Comparison of ENCODE assay signal across 8 cellular contexts in genomic region chr7:123865517-123866117, GRCh38. TPM values are rescaled to one million over a fixed set of nuclear protein-coding genes. Genes with fewer than 3 reads are reported as not detected.
DNase-seq lines count a peak whose midpoint lies in the region; ATAC-seq lines count a peak whose summit lies in the region.

No MANE protein-coding gene starts in this region.

- peak; percentile 92 for ATAC-seq in GM21786 (IDR thresholded peaks at IDR 0.05; ENCODE audit: unreplicated experiment)

- peak; percentile 6 for DNase-seq in activated CD4-positive, CD25-positive, alpha-beta regulatory T cell treated with anti-CD3 and anti-CD28 coated beads, Interleukin-2, amount 50 U/mL, for 16 hours (ENCODE audit: low read depth, low spot score)
- DNase-seq in activated CD4-positive, CD25-positive, alpha-beta regulatory T cell treated with anti-CD3 and anti-CD28 coated beads, Interleukin-2, amount 50 U/mL, for 72 hours: no peak
- peak; percentile 57 for DNase-seq in Jurkat, Clone E6-1 (ENCODE audit: low read depth, low spot score)
- DNase-seq in SHP77 (lab: John Stamatoyannopoulos, UW): peak; percentile 27 to 61
- DNase-seq in brain pericyte (ENCODE audit: low read depth, low spot score): peak; percentile 31
- DNase-seq in inferior parietal cortex (ENCODE audit: extremely low spot score): peak; percentile 81
- DNase-seq in stimulated activated CD4-positive, alpha-beta T cell treated with anti-CD3 and anti-CD28 coated beads, Interleukin-2, amount 100 ng/mL, for 4 hours (ENCODE audit: low read depth): peak; percentile 20

- no peak overlapping the region for H3K4me3 ChIP-seq in Jurkat, Clone E6-1 (ENCODE audit: low read length)

RNA-seq across cellular contexts. Expression of gene HYAL4, which starts 20.6 kb away (rescaled TPM):
- not detected for polyA plus RNA-seq in Jurkat, Clone E6-1 (2012; ENCODE audit: insufficient read depth, insufficient read length)

RNA-seq across cellular contexts. Expression of gene SPAM1, which starts 59.4 kb away (rescaled TPM):
- not detected for polyA plus RNA-seq in Jurkat, Clone E6-1 (2012; ENCODE audit: insufficient read depth, insufficient read length)
